10 cellular contexts compared by ENCODE assay signal in genomic region chrX:119687661-119688413, GRCh38. TPM values are rescaled to one million over a fixed set of nuclear protein-coding genes. Genes with fewer than 3 reads are reported as not detected.
DNase-seq lines count a peak whose midpoint lies in the region; ATAC-seq and TF ChIP-seq lines count a peak whose summit lies in the region.
"Had no signal": no experiment of that assay in that cellular context is flagged by ENCODE, and none has a peak within 500 bp of the region (broad histone marks: within the 10 kb centered on the region; RNA-seq: fewer than 3 reads in every experiment).

No MANE protein-coding gene starts in this region.

- H4K20me1 ChIP-seq in GM23248 (ENCODE audit: insufficient read depth), result no peaks in the 10 kb centered on the region

- no peaks in the 10 kb centered on the region for H3K27me3 Mint-ChIP-seq in CD4-positive, alpha-beta T cell
- H3K27me3 Mint-ChIP-seq in activated CD8-positive, alpha-beta T cell treated with anti-CD3 and anti-CD28 coated beads, Interleukin-2, amount 10 ng/mL, durations not matched to agents 7 days and 5 days (ENCODE audit: low read depth), result no peaks in the 10 kb centered on the region

- peaks cover 64% of the 10 kb centered on the region for H3K36me3 Mint-ChIP-seq in CD4-positive, alpha-beta T cell (ENCODE audit: low read depth)
- peaks cover 68% of the 10 kb centered on the region for H3K36me3 Mint-ChIP-seq in activated CD8-positive, alpha-beta T cell treated with anti-CD3 and anti-CD28 coated beads, Interleukin-2, amount 10 ng/mL, durations not matched to agents 7 days and 5 days (ENCODE audit: low read depth)

- in situ Hi-C loops in GM23248 (cut with MboI), result no loop called here

- peak overlapping the region; percentile 93 for H3K4me3 Mint-ChIP-seq in CD4-positive, alpha-beta T cell
- H3K4me3 Mint-ChIP-seq in activated CD8-positive, alpha-beta T cell treated with anti-CD3 and anti-CD28 coated beads, Interleukin-2, amount 10 ng/mL, durations not matched to agents 7 days and 5 days, result peak overlapping the region; percentile 92
- H3K4me3 Mint-ChIP-seq: GM23338 had no signal

- no peaks in the 10 kb centered on the region for H3K36me3 ChIP-seq in GM23248 (ENCODE audit: low read depth)
- H3K36me3 ChIP-seq in muscle layer of colon (ENCODE audit: insufficient read depth, low read length), result no peaks in the 10 kb centered on the region
- H3K36me3 ChIP-seq in A673 (ENCODE audit: insufficient read depth, low read length, poor library complexity, severe bottlenecking), result no peaks in the 10 kb centered on the region

- H3K79me2 ChIP-seq in GM23248 (ENCODE audit: insufficient read depth), result peaks cover 47% of the 10 kb centered on the region

- H2AFZ ChIP-seq in GM23248, result no peak overlapping the region
- H2AFZ ChIP-seq: GM23338 had no signal

- H3K4me1 Mint-ChIP-seq in CD4-positive, alpha-beta T cell (ENCODE audit: low read depth), result peaks cover 65% of the 10 kb centered on the region
- H3K4me1 Mint-ChIP-seq in activated CD8-positive, alpha-beta T cell treated with anti-CD3 and anti-CD28 coated beads, Interleukin-2, amount 10 ng/mL, durations not matched to agents 7 days and 5 days (ENCODE audit: low read depth), result peaks cover 57% of the 10 kb centered on the region

- no peaks in the 10 kb centered on the region for H3K9me3 Mint-ChIP-seq in CD4-positive, alpha-beta T cell
- H3K9me3 Mint-ChIP-seq in activated CD8-positive, alpha-beta T cell treated with anti-CD3 and anti-CD28 coated beads, Interleukin-2, amount 10 ng/mL, durations not matched to agents 7 days and 5 days (ENCODE audit: insufficient read depth), result no peaks in the 10 kb centered on the region
- H3K9me3 Mint-ChIP-seq: GM23338 had no signal

- TF ChIP-seq CTCF in CD4-positive, alpha-beta T cell (IDR thresholded peaks at IDR 0.05), result no peak
- TF ChIP-seq CTCF in A673 (conservative IDR thresholded peaks at IDR 0.05; ENCODE audit: low read depth, low read length), result no peak

- no peaks in the 10 kb centered on the region for H3K9me2 ChIP-seq in GM23248 (ENCODE audit: insufficient read depth)

- H3K27me3 ChIP-seq in CD4-positive, alpha-beta T cell (ENCODE audit: control insufficient read depth, insufficient read depth, low read length), result no peaks in the 10 kb centered on the region
- H3K27me3 ChIP-seq in GM23248 (replicated peaks; ENCODE audit: insufficient read depth) (no peaks in the 10 kb centered on the region), muscle layer of colon (ENCODE audit: control insufficient read depth in 1 of 2, insufficient read depth in 2 of 2, low read length in 2 of 2) (no peaks in the 10 kb centered on the region), A673 (replicated peaks; ENCODE audit: insufficient read depth, low read depth, low read length, poor library complexity) (no peaks in the 10 kb centered on the region)

- 54 to 66% methylated on average over 3 to 5 of the region's 5 CpGs for WGBS in GM23248 (ENCODE audit: low coverage in 1 of 2, low lambda C conversion rate in 2 of 2, missing lambda C conversion rate in 2 of 2), 2 experiments

- H3K9me3 ChIP-seq in CD4-positive, alpha-beta T cell (ENCODE audit: control insufficient read depth, low read length), result no peaks in the 10 kb centered on the region
- H3K9me3 ChIP-seq in GM23248 (ENCODE audit: low read depth), result no peaks in the 10 kb centered on the region
- no peaks in the 10 kb centered on the region for H3K9me3 ChIP-seq in muscle layer of colon (ENCODE audit: low read length)
- H3K9me3 ChIP-seq in A673 (ENCODE audit: low read depth, low read length, poor library complexity, severe bottlenecking), result no peaks in the 10 kb centered on the region

- POLR2A ChIA-PET in CD4-positive, alpha-beta T cell (lab: Charles Lee), result interaction anchor here (1.2 to 6.8 kb wide), 7 partner anchors 10 to 165 kb away, joined by 3 to 199 read pairs (median 8); partner anchors contain the start of genes NKRF, UBE2A and UPF3B
- POLR2A ChIA-PET in activated CD8-positive, alpha-beta T cell treated with anti-CD3 and anti-CD28 coated beads, Interleukin-2, amount 10 ng/mL, durations not matched to agents 7 days and 5 days (lab: Charles Lee), result interaction anchor here (1.0 to 5.8 kb wide), 2 partner anchors 10 to 39 kb away, joined by 3 to 198 read pairs; no protein-coding TSS in a partner anchor
- POLR2A ChIA-PET in A673 (lab: Charles Lee; ENCODE audit: low non-redundant PET), result no interaction called here

- H3K4me2 ChIP-seq in GM23248 (ENCODE audit: unreplicated experiment), result no peak overlapping the region
- H3K4me2 ChIP-seq: GM23338 had no signal

- peak overlapping the region; percentile 96 for H3K27ac Mint-ChIP-seq in CD4-positive, alpha-beta T cell
- H3K27ac Mint-ChIP-seq in activated CD8-positive, alpha-beta T cell treated with anti-CD3 and anti-CD28 coated beads, Interleukin-2, amount 10 ng/mL, durations not matched to agents 7 days and 5 days, result peak overlapping the region; percentile 99
- H3K27ac Mint-ChIP-seq: GM23338 had no signal

- H3K9ac ChIP-seq in GM23248 (no peak overlapping the region), muscle layer of colon (ENCODE audit: low read length) (peak overlapping the region; percentile 22)

- no peak for DNase-seq in CD4-positive, alpha-beta T cell
- DNase-seq in GM23248 (peak; percentile 66), A673 (ENCODE audit: low spot score) (no peak), foreskin melanocyte (no peak), Ammon's horn (ENCODE audit: low spot score) (no peak)
- DNase-seq in activated CD8-positive, alpha-beta T cell treated with anti-CD3 and anti-CD28 coated beads, Interleukin-2, amount 10 ng/mL, durations not matched to agents 7 days and 5 days, result no peak
- DNase-seq: activated CD8-positive, alpha-beta memory T cell treated with anti-CD3 and anti-CD28 coated beads for 24 hours had no signal

- CTCF ChIA-PET in CD4-positive, alpha-beta T cell (lab: Charles Lee), result interaction anchor here (5.6 kb wide), 1 partner anchor 10 kb away, joined by 42 read pairs; no protein-coding TSS in a partner anchor
- CTCF ChIA-PET in activated CD8-positive, alpha-beta T cell treated with anti-CD3 and anti-CD28 coated beads, Interleukin-2, amount 10 ng/mL, durations not matched to agents 7 days and 5 days (lab: Charles Lee), result interaction anchor here (1.4 kb wide), 1 partner anchor 42 kb away, joined by 7 read pairs; no protein-coding TSS in a partner anchor
- CTCF ChIA-PET in A673 (lab: Charles Lee), result no interaction called here

- ATAC-seq in CD4-positive, alpha-beta T cell (ENCODE audit: poor library complexity), result no peak
- no peak for ATAC-seq in activated CD8-positive, alpha-beta T cell treated with anti-CD3 and anti-CD28 coated beads, Interleukin-2, amount 10 ng/mL, durations not matched to agents 7 days and 5 days
- no peak for ATAC-seq in GM19397 (IDR thresholded peaks at IDR 0.05; ENCODE audit: unreplicated experiment)
- ATAC-seq: GM23338 had no signal

- no peak overlapping the region for H3K4me3 ChIP-seq in GM23248
- H3K4me3 ChIP-seq in muscle layer of colon (ENCODE audit: low read depth in 1 of 2, low read length in 2 of 2), result no peak overlapping the region
- no peak overlapping the region for H3K4me3 ChIP-seq in A673 (ENCODE audit: low read depth, low read length, poor library complexity, severe bottlenecking)
- H3K4me3 ChIP-seq: GM23338 had no signal

- H3K4me1 ChIP-seq in GM23248 (ENCODE audit: insufficient read depth), result peaks cover 51% of the 10 kb centered on the region
- peaks cover 41% of the 10 kb centered on the region for H3K4me1 ChIP-seq in muscle layer of colon (ENCODE audit: insufficient read depth, low read length)
- H3K4me1 ChIP-seq in A673 (ENCODE audit: insufficient read depth, low read length, poor library complexity, severe bottlenecking), result peaks cover 27% of the 10 kb centered on the region

- BruUV-seq in A673 (replicated peaks; lab: Mats Ljungman, UMichigan), result no TSS peak

- intact Hi-C loops in CD4-positive, alpha-beta T cell (cut with DNase I, micrococcal nuclease), result no loop called here
- intact Hi-C loops in A673 (cut with micrococcal nuclease; ENCODE audit: unreplicated experiment), result no loop called here

- peak overlapping the region; percentile 59 for H3K27ac ChIP-seq in CD4-positive, alpha-beta T cell (ENCODE audit: low read depth, low read length)
- H3K27ac ChIP-seq in GM23248, result peak overlapping the region; percentile 12; the same call in 1 of the 2 replicates
- peak overlapping the region; percentile 52 for H3K27ac ChIP-seq in muscle layer of colon (ENCODE audit: low read depth, low read length)
- no peak overlapping the region for H3K27ac ChIP-seq in A673 (ENCODE audit: low read depth, low read length, poor library complexity, severe bottlenecking)

- peaks cover 14% of the 10 kb centered on the region; the same call in 1 of the 2 replicates for H3F3A ChIP-seq in GM23248 (ENCODE audit: insufficient read depth)

RNA-seq across cellular contexts. Expression of gene SEPTIN6, which starts 5.1 kb away (rescaled TPM):
- 100 to 1,000 TPM; 132 to 134 TPM for total RNA-seq in CD4-positive, alpha-beta T cell
- 22.2 and 23.8 TPM in 2 replicates for total RNA-seq in GM23248 (2014; rRNA removed; shearing (Covaris generic))
- polyA plus RNA-seq in GM23248 (2016; fragmentation: Nextera tagmentation; extraction: Ambion mirVana), result 20.6 and 23.9 TPM in 2 replicates
- 100 to 1,000 TPM; 303 to 312 TPM for total RNA-seq in activated CD8-positive, alpha-beta T cell treated with anti-CD3 and anti-CD28 coated beads, Interleukin-2, amount 10 ng/mL, durations not matched to agents 7 days and 5 days
- total RNA-seq in A673 (2021), result 61.5 and 69.1 TPM in 2 replicates
